ENCODE assay signal across 1 cellular context in genomic region chr2:230575640-230576324, GRCh38.
TF ChIP-seq lines count a peak whose summit lies in the region.

No MANE protein-coding gene starts in this region.

TF ChIP-seq in GM23338, 12 proteins besides CTCF, POLR2A, EP300 and RAD21 (continued from another document):
- TF ChIP-seq ZNF462 (CRISPR knock-in tag; IDR thresholded peaks at IDR 0.05) (no peak), ETS1 (IDR thresholded peaks at IDR 0.05) (no peak), EZH2phosphoT487 (IDR thresholded peaks at IDR 0.05; ENCODE audit: unreplicated experiment) (no peak), NANOG (IDR thresholded peaks at IDR 0.05; ENCODE audit: borderline replicate concordance) (no peak), CREB1 (CRISPR knock-in tag; IDR thresholded peaks at IDR 0.05; ENCODE audit: low read depth) (no peak), ZNF331 (CRISPR knock-in tag; IDR thresholded peaks at IDR 0.05; ENCODE audit: low read depth) (no peak), EZH2 (IDR thresholded peaks at IDR 0.05; ENCODE audit: low read depth, unreplicated experiment) (no peak), ZNF114 (CRISPR knock-in tag; IDR thresholded peaks at IDR 0.05) (no peak)
